16 cellular contexts compared by ENCODE assay signal in genomic region chr5:31209341-31209740, GRCh38. TPM values are rescaled to one million over a fixed set of nuclear protein-coding genes. Genes with fewer than 3 reads are reported as not detected.
DNase-seq lines count a peak whose midpoint lies in the region; ATAC-seq and TF ChIP-seq lines count a peak whose summit lies in the region.
"Had no signal": no experiment of that assay in that cellular context is flagged by ENCODE, and none has a peak within 500 bp of the region (broad histone marks: within the 10 kb centered on the region; RNA-seq: fewer than 3 reads in every experiment).

No MANE protein-coding gene starts in this region.

- H3K4me3 Mint-ChIP-seq in nephron: no peak overlapping the region
- H3K4me3 Mint-ChIP-seq: CD4-positive, alpha-beta memory T cell; HFFc6 had no signal

- TF ChIP-seq CTCF in nephron (IDR thresholded peaks at IDR 0.05; ENCODE audit: unreplicated experiment in 3 of 3) (no peak), omental fat pad (IDR thresholded peaks at IDR 0.05) (no peak)

- no peaks in the 10 kb centered on the region for H3K9me3 Mint-ChIP-seq in nephron
- H3K9me3 Mint-ChIP-seq: HFFc6 had no signal

- no peaks in the 10 kb centered on the region for H3K27me3 Mint-ChIP-seq in nephron (ENCODE audit: low read depth)

- no peak for ATAC-seq in omental fat pad (ENCODE audit: low FRiP score)

- peak overlapping the region; percentile 3 to 78 (median 48) for H3K27ac Mint-ChIP-seq in nephron
- H3K27ac Mint-ChIP-seq: CD4-positive, alpha-beta memory T cell; HFFc6 had no signal

- peak; percentile 66 for DNase-seq in kidney glomerular epithelial cell (lab: John Stamatoyannopoulos, UW)
- peak; percentile 63 for DNase-seq in renal cortical epithelial cell (ENCODE audit: low read depth)
- DNase-seq in GM19240 (ENCODE audit: insufficient read length, low spot score): no peak
- DNase-seq in HUDEP-2 (lab: John Stamatoyannopoulos, UW; ENCODE audit: unreplicated experiment in 76 of 76): no peak
- no peak for DNase-seq in omental fat pad (ENCODE audit: low spot score)
- DNase-seq: C1 segment of cervical spinal cord; Calu3; CD4-positive, alpha-beta memory T cell; COR-L47; DMS53; DMS79 treated with DMSO at 0.1 percent for 48 hours; GF-D8; GOT3; HFFc6 had no signal

- H3K4me1 Mint-ChIP-seq in nephron: peaks cover 10% of the 10 kb centered on the region

- H3K36me3 Mint-ChIP-seq in nephron (ENCODE audit: low read depth): peaks cover 10% of the 10 kb centered on the region
- H3K36me3 Mint-ChIP-seq: CD4-positive, alpha-beta memory T cell had no signal

RNA-seq across cellular contexts. Expression of gene CDH6, which starts 15.9 kb away (rescaled TPM):
- total RNA-seq in renal cortical epithelial cell (207 and 416 TPM in 2 replicates), omental fat pad (10 to 100 TPM in 2 of 4 donors, 1 to 10 TPM in 2; 7.0 to 34.7 (median 18.0) TPM)
- total RNA-seq: A172; CD4-positive, alpha-beta memory T cell had no signal

Comparison
In these comparisons a context has a peak if more than half of its experiments do, and no peak if none do; other contexts are left out.
1. DNase-seq: peak in kidney glomerular epithelial cell (single experiment) and renal cortical epithelial cell (single experiment); none in GM19240 (single experiment), HUDEP-2 (0 of 76) and omental fat pad (single experiment).